In the genomic region with DNA sequence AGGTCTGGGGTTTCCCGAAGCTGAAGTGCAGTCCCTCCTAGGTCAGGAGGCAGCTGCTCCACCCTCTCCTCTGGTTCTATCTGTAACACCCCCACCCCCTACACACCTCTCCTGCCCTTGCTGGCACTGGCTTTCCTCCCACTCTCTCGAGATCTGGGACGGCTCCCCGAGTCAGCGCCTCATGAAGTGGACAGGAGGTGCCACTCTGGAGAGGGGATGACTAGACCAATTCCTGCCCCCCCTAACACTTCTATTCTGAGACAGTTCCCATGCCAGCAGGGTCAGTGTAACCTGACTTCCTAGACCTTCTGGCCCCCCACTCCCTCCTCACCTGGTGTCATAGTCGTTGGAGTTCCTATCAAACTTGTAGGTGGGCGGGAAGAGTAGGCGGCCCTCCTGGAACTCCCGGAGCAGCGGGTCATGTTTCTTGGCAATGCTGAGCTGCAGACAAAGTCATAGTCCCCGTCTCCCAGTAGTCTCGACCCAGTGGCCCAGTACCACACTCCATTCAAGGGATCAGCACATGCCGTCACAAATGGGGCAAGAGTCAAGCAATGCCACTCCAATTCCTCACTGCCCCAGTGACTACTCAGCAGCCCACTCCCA, we compare ENCODE assay signal across 26 cellular contexts.
"Had no signal": no experiment of that assay in that cellular context is flagged by ENCODE, and none has a peak within 500 bp of the region (broad histone marks: within the 10 kb centered on the region; RNA-seq: fewer than 3 reads in every experiment).

No MANE protein-coding gene starts in this region.

- H3K36me3 ChIP-seq: ovary, uterus had no signal

- H3K9me3 ChIP-seq: ascending aorta, esophagus muscularis mucosa, lower lobe of right lung, ovary, prostate gland, thoracic aorta, uterus had no signal

- H3K27ac ChIP-seq: ascending aorta, esophagus muscularis mucosa, hepatocyte, ovary, prostate gland, thoracic aorta, uterus had no signal

- H3K27me3 ChIP-seq: ascending aorta, esophagus muscularis mucosa, hepatocyte, ovary, uterus had no signal

- H3K4me3 ChIP-seq: ascending aorta, esophagus muscularis mucosa, hepatocyte, lower lobe of right lung, ovary, prostate gland, thoracic aorta, uterus had no signal

- H3K4me2 ChIP-seq: hepatocyte had no signal

- ATAC-seq: activated CD4-positive, alpha-beta T cell treated with anti-CD3 and anti-CD28 coated beads for 36 hours; left colon; naive thymus-derived CD8-positive, alpha-beta T cell had no signal

- H3K79me2 ChIP-seq: hepatocyte had no signal

- DNase-seq: activated CD4-positive, alpha-beta T cell treated with anti-CD3 and anti-CD28 coated beads for 36 hours; activated CD4-positive, alpha-beta T cell treated with anti-CD3 and anti-CD28 coated beads, Interleukin-2, amount 50 U/mL, for 48 hours; activated CD4-positive, CD25-positive, alpha-beta regulatory T cell; activated CD8-positive, alpha-beta memory T cell treated with anti-CD3 and anti-CD28 coated beads for 24 hours; activated gamma-delta T cell; activated naive CD4-positive, alpha-beta T cell treated with anti-CD3 and anti-CD28 coated beads, Interleukin-2, amount 10 ng/mL, durations not matched to agents 7 days and 5 days; activated naive CD8-positive, alpha-beta T cell treated with anti-CD3 and anti-CD28 coated beads, Interleukin-2, amount 10 ng/mL, durations not matched to agents 7 days and 5 days; activated T-cell treated with anti-CD3 and anti-CD28 coated beads, Interleukin-2, amount 50 U/mL, for 1 hour; caudate nucleus; endodermal cell; islet precursor cell; left colon; lower lobe of right lung; mesenchymal stem cell; naive thymus-derived CD8-positive, alpha-beta T cell; ovary; stimulated activated CD4-positive, alpha-beta T cell treated with anti-CD3 and anti-CD28 coated beads, Interleukin-15, amount 100 ng/mL, for 24 hours; stimulated activated CD4-positive, alpha-beta T cell treated with anti-CD3 and anti-CD28 coated beads, Interleukin-2, amount 100 ng/mL, for 24 hours; stimulated activated naive CD4-positive, alpha-beta T cell treated with Interleukin-2 at 50 U/mL for 16 hours; T-helper 1 cell; uterus had no signal

- H3K4me1 ChIP-seq: uterus had no signal

- H2AFZ ChIP-seq: hepatocyte had no signal
